In the genomic region with DNA sequence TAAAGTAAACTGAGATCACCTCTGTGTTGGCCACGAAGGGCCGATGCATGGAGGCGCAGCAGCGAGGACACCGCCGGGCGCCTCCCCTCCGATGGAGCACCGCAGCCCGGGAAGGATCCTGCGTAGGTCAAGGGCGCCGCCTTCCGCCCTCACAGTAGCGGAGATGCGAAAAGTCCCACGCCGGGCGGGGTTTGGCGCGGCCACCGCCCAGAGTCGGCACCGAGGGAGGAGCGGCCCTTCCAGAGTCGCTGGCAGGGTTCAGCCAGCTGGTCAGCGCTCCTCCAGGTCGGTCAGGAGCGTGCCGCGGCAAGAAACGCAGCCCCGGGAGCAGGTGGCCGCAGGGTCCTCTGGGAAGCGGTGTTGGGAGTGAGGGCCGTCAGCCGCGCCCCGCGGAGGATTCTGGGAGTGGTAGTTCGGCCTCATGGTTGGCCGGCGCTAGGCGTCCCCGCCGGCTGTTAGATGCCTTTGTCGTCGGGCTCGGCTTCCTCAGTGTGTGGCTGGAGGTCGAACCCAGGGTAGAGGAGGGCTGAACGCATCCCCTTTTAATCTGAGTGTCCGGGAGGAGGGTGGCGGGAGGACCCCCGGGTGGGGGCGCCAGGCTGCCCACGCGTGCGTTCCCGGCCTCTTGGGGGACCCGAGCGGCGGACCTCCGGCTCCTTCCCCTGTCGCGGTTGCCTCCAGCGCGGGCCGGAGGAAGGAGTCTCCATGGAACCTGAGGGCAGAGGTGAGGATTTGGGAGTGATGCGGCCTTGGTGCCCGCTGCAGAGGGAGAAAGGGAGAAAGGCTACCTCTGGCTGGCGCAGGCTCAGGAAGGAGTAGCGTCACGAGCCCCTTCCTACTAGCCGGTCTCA, we compare ENCODE assay signal across 1 cellular context.
TF ChIP-seq lines count a peak whose summit lies in the region.

A gene (plus strand): TSS at position 411 of the 851 bp plus-strand sequence. CDS start 295 bp downstream, at position 706.

TF ChIP-seq in HepG2, 621 proteins besides CTCF, POLR2A, EP300 and RAD21 (continued from another document and continues in another):
- TF ChIP-seq, protein P1, sequence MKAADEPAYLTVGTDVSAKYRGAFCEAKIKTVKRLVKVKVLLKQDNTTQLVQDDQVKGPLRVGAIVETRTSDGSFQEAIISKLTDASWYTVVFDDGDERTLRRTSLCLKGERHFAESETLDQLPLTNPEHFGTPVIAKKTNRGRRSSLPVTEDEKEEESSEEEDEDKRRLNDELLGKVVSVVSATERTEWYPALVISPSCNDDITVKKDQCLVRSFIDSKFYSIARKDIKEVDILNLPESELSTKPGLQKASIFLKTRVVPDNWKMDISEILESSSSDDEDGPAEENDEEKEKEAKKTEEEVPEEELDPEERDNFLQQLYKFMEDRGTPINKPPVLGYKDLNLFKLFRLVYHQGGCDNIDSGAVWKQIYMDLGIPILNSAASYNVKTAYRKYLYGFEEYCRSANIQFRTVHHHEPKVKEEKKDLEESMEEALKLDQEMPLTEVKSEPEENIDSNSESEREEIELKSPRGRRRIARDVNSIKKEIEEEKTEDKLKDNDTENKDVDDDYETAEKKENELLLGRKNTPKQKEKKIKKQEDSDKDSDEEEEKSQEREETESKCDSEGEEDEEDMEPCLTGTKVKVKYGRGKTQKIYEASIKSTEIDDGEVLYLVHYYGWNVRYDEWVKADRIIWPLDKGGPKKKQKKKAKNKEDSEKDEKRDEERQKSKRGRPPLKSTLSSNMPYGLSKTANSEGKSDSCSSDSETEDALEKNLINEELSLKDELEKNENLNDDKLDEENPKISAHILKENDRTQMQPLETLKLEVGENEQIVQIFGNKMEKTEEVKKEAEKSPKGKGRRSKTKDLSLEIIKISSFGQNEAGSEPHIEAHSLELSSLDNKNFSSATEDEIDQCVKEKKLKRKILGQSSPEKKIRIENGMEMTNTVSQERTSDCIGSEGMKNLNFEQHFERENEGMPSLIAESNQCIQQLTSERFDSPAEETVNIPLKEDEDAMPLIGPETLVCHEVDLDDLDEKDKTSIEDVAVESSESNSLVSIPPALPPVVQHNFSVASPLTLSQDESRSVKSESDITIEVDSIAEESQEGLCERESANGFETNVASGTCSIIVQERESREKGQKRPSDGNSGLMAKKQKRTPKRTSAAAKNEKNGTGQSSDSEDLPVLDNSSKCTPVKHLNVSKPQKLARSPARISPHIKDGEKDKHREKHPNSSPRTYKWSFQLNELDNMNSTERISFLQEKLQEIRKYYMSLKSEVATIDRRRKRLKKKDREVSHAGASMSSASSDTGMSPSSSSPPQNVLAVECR (CRISPR knock-in tag; IDR thresholded peaks at IDR 0.05; ENCODE audit: borderline replicate concordance): peak; percentile 54; the same call in 1 of the 2 replicates
- TF ChIP-seq ASH2L (IDR thresholded peaks at IDR 0.05; ENCODE audit: insufficient read length, low read depth, low read length) (no peak), KLF6 (CRISPR knock-in tag; IDR thresholded peaks at IDR 0.05) (no peak), ZFP36L1 (CRISPR knock-in tag; IDR thresholded peaks at IDR 0.05) (no peak), MEIS1 (CRISPR knock-in tag; IDR thresholded peaks at IDR 0.05; ENCODE audit: borderline replicate concordance) (no peak), TSC22D2 (CRISPR knock-in tag; IDR thresholded peaks at IDR 0.05; ENCODE audit: borderline replicate concordance) (no peak), SP1 (IDR thresholded peaks at IDR 0.05) (no peak), SP1 (CRISPR knock-in tag; IDR thresholded peaks at IDR 0.05) (0 out of 2 replicates have a peak, but pooled peaks have one; percentile 15), ZNF790 (CRISPR knock-in tag; IDR thresholded peaks at IDR 0.05; ENCODE audit: borderline replicate concordance) (no peak), ZNF674 (CRISPR knock-in tag; IDR thresholded peaks at IDR 0.05; ENCODE audit: low read depth) (no peak), CENPT (CRISPR knock-in tag; IDR thresholded peaks at IDR 0.05; ENCODE audit: low read depth) (no peak), SUZ12 (IDR thresholded peaks at IDR 0.05; ENCODE audit: low read depth, low read length) (peak; percentile 41), KDM5A (IDR thresholded peaks at IDR 0.05; ENCODE audit: borderline replicate concordance, low read length) (no peak), ZNF720 (CRISPR knock-in tag; IDR thresholded peaks at IDR 0.05) (no peak), JUND (CRISPR knock-in tag; IDR thresholded peaks at IDR 0.05) (no peak), ZNF776 (CRISPR knock-in tag; IDR thresholded peaks at IDR 0.05) (0 out of 2 replicates have a peak, but pooled peaks have one; percentile 26), FOXO1 (CRISPR knock-in tag; IDR thresholded peaks at IDR 0.05) (peak; percentile 14; the same call in 1 of the 2 replicates), XRCC5 (optimal IDR thresholded peaks at IDR 0.05; ENCODE audit: low read length) (peak; percentile 15), CEBPB (IDR thresholded peaks at IDR 0.05; ENCODE audit: borderline replicate concordance, low read depth, low read length) (no peak), HNF4A (CRISPR knock-in tag; IDR thresholded peaks at IDR 0.05) (peak; percentile 23; the same call in 1 of the 2 replicates), ARNT2 (CRISPR knock-in tag; IDR thresholded peaks at IDR 0.05; ENCODE audit: low read depth) (no peak), ZZZ3 (CRISPR knock-in tag; IDR thresholded peaks at IDR 0.05; ENCODE audit: borderline replicate concordance) (no peak), TOPORS (CRISPR knock-in tag; IDR thresholded peaks at IDR 0.05) (no peak), ZNF383 (CRISPR knock-in tag; IDR thresholded peaks at IDR 0.05; ENCODE audit: borderline replicate concordance) (no peak), HOXA3 (CRISPR knock-in tag; IDR thresholded peaks at IDR 0.05) (peak; percentile 86), ZNF335 (CRISPR knock-in tag; IDR thresholded peaks at IDR 0.05) (0 out of 2 replicates have a peak, but pooled peaks have one; percentile 38)
- TF ChIP-seq, protein P2, sequence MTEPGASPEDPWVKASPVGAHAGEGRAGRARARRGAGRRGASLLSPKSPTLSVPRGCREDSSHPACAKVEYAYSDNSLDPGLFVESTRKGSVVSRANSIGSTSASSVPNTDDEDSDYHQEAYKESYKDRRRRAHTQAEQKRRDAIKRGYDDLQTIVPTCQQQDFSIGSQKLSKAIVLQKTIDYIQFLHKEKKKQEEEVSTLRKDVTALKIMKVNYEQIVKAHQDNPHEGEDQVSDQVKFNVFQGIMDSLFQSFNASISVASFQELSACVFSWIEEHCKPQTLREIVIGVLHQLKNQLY (CRISPR knock-in tag; IDR thresholded peaks at IDR 0.05): no peak
- TF ChIP-seq, protein P3, sequence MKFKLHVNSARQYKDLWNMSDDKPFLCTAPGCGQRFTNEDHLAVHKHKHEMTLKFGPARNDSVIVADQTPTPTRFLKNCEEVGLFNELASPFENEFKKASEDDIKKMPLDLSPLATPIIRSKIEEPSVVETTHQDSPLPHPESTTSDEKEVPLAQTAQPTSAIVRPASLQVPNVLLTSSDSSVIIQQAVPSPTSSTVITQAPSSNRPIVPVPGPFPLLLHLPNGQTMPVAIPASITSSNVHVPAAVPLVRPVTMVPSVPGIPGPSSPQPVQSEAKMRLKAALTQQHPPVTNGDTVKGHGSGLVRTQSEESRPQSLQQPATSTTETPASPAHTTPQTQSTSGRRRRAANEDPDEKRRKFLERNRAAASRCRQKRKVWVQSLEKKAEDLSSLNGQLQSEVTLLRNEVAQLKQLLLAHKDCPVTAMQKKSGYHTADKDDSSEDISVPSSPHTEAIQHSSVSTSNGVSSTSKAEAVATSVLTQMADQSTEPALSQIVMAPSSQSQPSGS (CRISPR knock-in tag; IDR thresholded peaks at IDR 0.05): peak; percentile 18; the same call in 1 of the 2 replicates
- TF ChIP-seq, protein P4, sequence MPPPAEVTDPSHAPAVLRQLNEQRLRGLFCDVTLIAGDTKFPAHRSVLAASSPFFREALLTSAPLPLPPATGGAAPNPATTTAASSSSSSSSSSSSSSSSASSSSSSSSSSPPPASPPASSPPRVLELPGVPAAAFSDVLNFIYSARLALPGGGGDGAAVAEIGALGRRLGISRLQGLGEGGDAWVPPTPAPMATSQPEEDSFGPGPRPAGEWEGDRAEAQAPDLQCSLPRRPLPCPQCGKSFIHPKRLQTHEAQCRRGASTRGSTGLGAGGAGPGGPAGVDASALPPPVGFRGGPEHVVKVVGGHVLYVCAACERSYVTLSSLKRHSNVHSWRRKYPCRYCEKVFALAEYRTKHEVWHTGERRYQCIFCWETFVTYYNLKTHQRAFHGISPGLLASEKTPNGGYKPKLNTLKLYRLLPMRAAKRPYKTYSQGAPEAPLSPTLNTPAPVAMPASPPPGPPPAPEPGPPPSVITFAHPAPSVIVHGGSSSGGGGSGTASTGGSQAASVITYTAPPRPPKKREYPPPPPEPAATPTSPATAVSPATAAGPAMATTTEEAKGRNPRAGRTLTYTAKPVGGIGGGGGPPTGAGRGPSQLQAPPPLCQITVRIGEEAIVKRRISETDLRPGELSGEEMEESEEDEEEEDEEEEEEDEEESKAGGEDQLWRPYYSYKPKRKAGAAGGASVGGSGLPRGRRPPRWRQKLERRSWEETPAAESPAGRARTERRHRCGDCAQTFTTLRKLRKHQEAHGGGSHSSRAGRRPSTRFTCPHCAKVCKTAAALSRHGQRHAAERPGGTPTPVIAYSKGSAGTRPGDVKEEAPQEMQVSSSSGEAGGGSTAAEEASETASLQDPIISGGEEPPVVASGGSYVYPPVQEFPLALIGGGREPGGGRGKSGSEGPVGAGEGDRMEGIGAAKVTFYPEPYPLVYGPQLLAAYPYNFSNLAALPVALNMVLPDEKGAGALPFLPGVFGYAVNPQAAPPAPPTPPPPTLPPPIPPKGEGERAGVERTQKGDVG (CRISPR knock-in tag; IDR thresholded peaks at IDR 0.05; ENCODE audit: borderline replicate concordance): no peak
- TF ChIP-seq, protein P5, sequence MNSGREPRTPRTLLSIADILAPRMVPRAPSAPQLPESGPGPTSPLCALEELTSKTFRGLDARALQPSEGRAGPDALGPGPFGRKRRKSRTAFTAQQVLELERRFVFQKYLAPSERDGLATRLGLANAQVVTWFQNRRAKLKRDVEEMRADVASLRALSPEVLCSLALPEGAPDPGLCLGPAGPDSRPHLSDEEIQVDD (CRISPR knock-in tag; IDR thresholded peaks at IDR 0.05; ENCODE audit: borderline replicate concordance): peak; percentile 70; the same call in 1 of the 2 replicates
- TF ChIP-seq, protein P6, sequence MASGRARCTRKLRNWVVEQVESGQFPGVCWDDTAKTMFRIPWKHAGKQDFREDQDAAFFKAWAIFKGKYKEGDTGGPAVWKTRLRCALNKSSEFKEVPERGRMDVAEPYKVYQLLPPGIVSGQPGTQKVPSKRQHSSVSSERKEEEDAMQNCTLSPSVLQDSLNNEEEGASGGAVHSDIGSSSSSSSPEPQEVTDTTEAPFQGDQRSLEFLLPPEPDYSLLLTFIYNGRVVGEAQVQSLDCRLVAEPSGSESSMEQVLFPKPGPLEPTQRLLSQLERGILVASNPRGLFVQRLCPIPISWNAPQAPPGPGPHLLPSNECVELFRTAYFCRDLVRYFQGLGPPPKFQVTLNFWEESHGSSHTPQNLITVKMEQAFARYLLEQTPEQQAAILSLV (CRISPR knock-in tag; IDR thresholded peaks at IDR 0.05; ENCODE audit: borderline replicate concordance): no peak
- TF ChIP-seq, protein P7, sequence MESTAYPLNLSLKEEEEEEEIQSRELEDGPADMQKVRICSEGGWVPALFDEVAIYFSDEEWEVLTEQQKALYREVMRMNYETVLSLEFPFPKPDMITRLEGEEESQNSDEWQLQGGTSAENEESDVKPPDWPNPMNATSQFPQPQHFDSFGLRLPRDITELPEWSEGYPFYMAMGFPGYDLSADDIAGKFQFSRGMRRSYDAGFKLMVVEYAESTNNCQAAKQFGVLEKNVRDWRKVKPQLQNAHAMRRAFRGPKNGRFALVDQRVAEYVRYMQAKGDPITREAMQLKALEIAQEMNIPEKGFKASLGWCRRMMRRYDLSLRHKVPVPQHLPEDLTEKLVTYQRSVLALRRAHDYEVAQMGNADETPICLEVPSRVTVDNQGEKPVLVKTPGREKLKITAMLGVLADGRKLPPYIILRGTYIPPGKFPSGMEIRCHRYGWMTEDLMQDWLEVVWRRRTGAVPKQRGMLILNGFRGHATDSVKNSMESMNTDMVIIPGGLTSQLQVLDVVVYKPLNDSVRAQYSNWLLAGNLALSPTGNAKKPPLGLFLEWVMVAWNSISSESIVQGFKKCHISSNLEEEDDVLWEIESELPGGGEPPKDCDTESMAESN (CRISPR knock-in tag; conservative IDR thresholded peaks at IDR 0.05): no peak
- TF ChIP-seq, protein P8, sequence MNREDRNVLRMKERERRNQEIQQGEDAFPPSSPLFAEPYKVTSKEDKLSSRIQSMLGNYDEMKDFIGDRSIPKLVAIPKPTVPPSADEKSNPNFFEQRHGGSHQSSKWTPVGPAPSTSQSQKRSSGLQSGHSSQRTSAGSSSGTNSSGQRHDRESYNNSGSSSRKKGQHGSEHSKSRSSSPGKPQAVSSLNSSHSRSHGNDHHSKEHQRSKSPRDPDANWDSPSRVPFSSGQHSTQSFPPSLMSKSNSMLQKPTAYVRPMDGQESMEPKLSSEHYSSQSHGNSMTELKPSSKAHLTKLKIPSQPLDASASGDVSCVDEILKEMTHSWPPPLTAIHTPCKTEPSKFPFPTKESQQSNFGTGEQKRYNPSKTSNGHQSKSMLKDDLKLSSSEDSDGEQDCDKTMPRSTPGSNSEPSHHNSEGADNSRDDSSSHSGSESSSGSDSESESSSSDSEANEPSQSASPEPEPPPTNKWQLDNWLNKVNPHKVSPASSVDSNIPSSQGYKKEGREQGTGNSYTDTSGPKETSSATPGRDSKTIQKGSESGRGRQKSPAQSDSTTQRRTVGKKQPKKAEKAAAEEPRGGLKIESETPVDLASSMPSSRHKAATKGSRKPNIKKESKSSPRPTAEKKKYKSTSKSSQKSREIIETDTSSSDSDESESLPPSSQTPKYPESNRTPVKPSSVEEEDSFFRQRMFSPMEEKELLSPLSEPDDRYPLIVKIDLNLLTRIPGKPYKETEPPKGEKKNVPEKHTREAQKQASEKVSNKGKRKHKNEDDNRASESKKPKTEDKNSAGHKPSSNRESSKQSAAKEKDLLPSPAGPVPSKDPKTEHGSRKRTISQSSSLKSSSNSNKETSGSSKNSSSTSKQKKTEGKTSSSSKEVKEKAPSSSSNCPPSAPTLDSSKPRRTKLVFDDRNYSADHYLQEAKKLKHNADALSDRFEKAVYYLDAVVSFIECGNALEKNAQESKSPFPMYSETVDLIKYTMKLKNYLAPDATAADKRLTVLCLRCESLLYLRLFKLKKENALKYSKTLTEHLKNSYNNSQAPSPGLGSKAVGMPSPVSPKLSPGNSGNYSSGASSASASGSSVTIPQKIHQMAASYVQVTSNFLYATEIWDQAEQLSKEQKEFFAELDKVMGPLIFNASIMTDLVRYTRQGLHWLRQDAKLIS (CRISPR knock-in tag; IDR thresholded peaks at IDR 0.05): no peak
- TF ChIP-seq, protein P9, sequence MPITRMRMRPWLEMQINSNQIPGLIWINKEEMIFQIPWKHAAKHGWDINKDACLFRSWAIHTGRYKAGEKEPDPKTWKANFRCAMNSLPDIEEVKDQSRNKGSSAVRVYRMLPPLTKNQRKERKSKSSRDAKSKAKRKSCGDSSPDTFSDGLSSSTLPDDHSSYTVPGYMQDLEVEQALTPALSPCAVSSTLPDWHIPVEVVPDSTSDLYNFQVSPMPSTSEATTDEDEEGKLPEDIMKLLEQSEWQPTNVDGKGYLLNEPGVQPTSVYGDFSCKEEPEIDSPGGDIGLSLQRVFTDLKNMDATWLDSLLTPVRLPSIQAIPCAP (CRISPR knock-in tag; IDR thresholded peaks at IDR 0.05; ENCODE audit: low read depth): no peak
